In the genomic region with DNA sequence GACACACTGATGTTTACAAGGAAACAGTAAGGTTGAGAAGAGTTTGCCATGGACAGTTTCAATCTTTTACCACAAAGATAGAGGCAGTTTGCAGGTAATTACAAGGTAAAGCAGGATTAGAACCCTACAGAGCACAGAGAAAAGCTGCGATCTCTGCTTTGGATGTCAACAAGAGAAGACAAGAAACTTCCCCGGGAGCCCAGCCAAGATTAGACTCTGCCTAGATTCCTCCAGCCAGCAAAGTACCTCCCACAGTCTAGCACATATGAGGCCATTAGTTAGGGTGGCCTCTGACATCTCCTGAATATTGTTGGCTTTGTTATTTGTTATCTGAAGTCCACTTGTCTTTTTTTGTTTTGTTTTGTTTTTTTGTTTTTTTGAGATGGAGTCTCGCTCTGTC, we compare ENCODE assay signal across 2 cellular contexts.
TF ChIP-seq lines count a peak whose summit lies in the region.

No MANE protein-coding gene starts in this region.

TF ChIP-seq in WTC11, 78 proteins besides CTCF, POLR2A, EP300 and RAD21 (continued from another document):
- TF ChIP-seq SP1 (CRISPR knock-in tag; conservative IDR thresholded peaks at IDR 0.05) (no peak), RELA (CRISPR knock-in tag; IDR thresholded peaks at IDR 0.05; ENCODE audit: borderline replicate concordance) (no peak), GRHL2 (CRISPR knock-in tag; IDR thresholded peaks at IDR 0.05; ENCODE audit: insufficient replicate concordance, severe bottlenecking) (no peak), ZNF138 (CRISPR knock-in tag; conservative IDR thresholded peaks at IDR 0.05) (no peak), SMAD4 (CRISPR knock-in tag; IDR thresholded peaks at IDR 0.05) (no peak)
TF ChIP-seq in WTC11: peak in this region for 0.

TF ChIP-seq in SK-N-SH treated with all-trans-retinoic acid at 6 μM for 48 hours, 23 proteins besides CTCF, POLR2A, EP300 and RAD21 (continued from another document):
- TF ChIP-seq, protein P1, sequence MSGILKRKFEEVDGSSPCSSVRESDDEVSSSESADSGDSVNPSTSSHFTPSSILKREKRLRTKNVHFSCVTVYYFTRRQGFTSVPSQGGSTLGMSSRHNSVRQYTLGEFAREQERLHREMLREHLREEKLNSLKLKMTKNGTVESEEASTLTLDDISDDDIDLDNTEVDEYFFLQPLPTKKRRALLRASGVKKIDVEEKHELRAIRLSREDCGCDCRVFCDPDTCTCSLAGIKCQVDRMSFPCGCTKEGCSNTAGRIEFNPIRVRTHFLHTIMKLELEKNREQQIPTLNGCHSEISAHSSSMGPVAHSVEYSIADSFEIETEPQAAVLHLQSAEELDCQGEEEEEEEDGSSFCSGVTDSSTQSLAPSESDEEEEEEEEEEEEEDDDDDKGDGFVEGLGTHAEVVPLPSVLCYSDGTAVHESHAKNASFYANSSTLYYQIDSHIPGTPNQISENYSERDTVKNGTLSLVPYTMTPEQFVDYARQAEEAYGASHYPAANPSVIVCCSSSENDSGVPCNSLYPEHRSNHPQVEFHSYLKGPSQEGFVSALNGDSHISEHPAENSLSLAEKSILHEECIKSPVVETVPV (CRISPR knock-in tag; IDR thresholded peaks at IDR 0.05), result no peak
- TF ChIP-seq BACH2 (CRISPR knock-in tag; IDR thresholded peaks at IDR 0.05; ENCODE audit: borderline replicate concordance) (no peak), TCF4 (CRISPR knock-in tag; IDR thresholded peaks at IDR 0.05; ENCODE audit: borderline replicate concordance) (no peak), ZNF565 (CRISPR knock-in tag; conservative IDR thresholded peaks at IDR 0.05; ENCODE audit: low read depth) (no peak), GLIS3 (CRISPR knock-in tag; IDR thresholded peaks at IDR 0.05) (no peak), CSDC2 (CRISPR knock-in tag; IDR thresholded peaks at IDR 0.05) (no peak), ARNTL (CRISPR knock-in tag; IDR thresholded peaks at IDR 0.05; ENCODE audit: borderline replicate concordance, low read depth) (no peak), OSR1 (CRISPR knock-in tag; IDR thresholded peaks at IDR 0.05) (no peak), SNAI2 (CRISPR knock-in tag; IDR thresholded peaks at IDR 0.05) (no peak)
